In the genomic region with DNA sequence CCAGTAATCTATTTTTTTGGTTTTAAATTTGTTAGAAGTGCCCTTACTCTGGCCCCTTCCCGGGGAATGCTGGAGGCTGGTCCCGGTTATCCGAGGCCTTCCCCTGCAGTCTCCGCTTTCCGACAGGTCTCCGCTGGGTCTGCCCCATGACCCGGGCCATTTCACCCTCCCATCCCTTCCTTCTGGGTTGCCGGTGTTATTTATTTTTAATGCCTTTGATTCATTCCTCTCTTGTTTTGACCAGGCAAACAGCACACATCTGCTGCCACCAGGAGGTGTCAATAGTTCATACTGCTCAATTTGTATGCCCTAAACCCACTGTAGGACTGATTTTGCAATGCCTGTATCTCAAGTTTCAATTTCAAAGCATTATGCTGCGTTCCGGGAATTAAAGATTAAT, we compare ENCODE assay signal across 10 cellular contexts.
DNase-seq lines count a peak whose midpoint lies in the region; ATAC-seq and TF ChIP-seq lines count a peak whose summit lies in the region.
"Had no signal": no experiment of that assay in that cellular context is flagged by ENCODE, and none has a peak within 500 bp of the region (broad histone marks: within the 10 kb centered on the region; RNA-seq: fewer than 3 reads in every experiment).

No MANE protein-coding gene starts in this region.

- peak overlapping the region in 1 of 5 experiments; percentile 2 for H3K4me3 Mint-ChIP-seq in brain
- H3K4me3 Mint-ChIP-seq in stimulated activated effector memory CD8-positive, alpha-beta T cell treated with anti-CD3 and anti-CD28 coated beads, Interleukin-12 subunit alpha, Interleukin-12 subunit beta, amount 100 ng/mL, for 72 hours, result no peak overlapping the region

- H3K27ac Mint-ChIP-seq in brain, result peak overlapping the region in 1 of 5 experiments; percentile 47
- H3K27ac Mint-ChIP-seq in stimulated activated effector memory CD8-positive, alpha-beta T cell treated with anti-CD3 and anti-CD28 coated beads, Interleukin-12 subunit alpha, Interleukin-12 subunit beta, amount 100 ng/mL, for 72 hours, result no peak overlapping the region

- DNase-seq in DMS153 (lab: John Stamatoyannopoulos, UW) (peak; percentile 16), myocyte (ENCODE audit: low read depth) (peak; percentile 60)
- no peak for DNase-seq in activated T-cell treated with anti-CD3 and anti-CD28 coated beads, Interleukin-2, amount 50 U/mL, for 48 hours
- no peak for DNase-seq in activated CD4-positive, alpha-beta T cell treated with anti-CD3 and anti-CD28 coated beads, Interleukin-2, amount 50 U/mL, for 4 hours
- no peak for DNase-seq in stimulated activated effector memory CD8-positive, alpha-beta T cell treated with anti-CD3 and anti-CD28 coated beads, Interleukin-12 subunit alpha, Interleukin-12 subunit beta, amount 100 ng/mL, for 72 hours (ENCODE audit: low spot score in 2 of 2)
- DNase-seq: SIG-M5, small intestine had no signal

- H3K9me3 Mint-ChIP-seq in brain, result peaks cover 0 to 2% (median 0%) of the 10 kb centered on the region in 5 experiments
- H3K9me3 Mint-ChIP-seq in stimulated activated effector memory CD8-positive, alpha-beta T cell treated with anti-CD3 and anti-CD28 coated beads, Interleukin-12 subunit alpha, Interleukin-12 subunit beta, amount 100 ng/mL, for 72 hours, result peaks cover 3% of the 10 kb centered on the region

- no peak for ATAC-seq in GM18505 (IDR thresholded peaks at IDR 0.05; ENCODE audit: unreplicated experiment)
- ATAC-seq in stimulated activated effector memory CD8-positive, alpha-beta T cell treated with anti-CD3 and anti-CD28 coated beads, Interleukin-12 subunit alpha, Interleukin-12 subunit beta, amount 100 ng/mL, for 72 hours, result no peak

- TF ChIP-seq CTCF in LNCAP (IDR thresholded peaks at IDR 0.05) (peak; percentile 59), brain (conservative IDR thresholded peaks at IDR 0.05) (peak; percentile 24 to 54)

- no peaks in the 10 kb centered on the region for H3K36me3 Mint-ChIP-seq in brain
- no peaks in the 10 kb centered on the region for H3K36me3 Mint-ChIP-seq in stimulated activated effector memory CD8-positive, alpha-beta T cell treated with anti-CD3 and anti-CD28 coated beads, Interleukin-12 subunit alpha, Interleukin-12 subunit beta, amount 100 ng/mL, for 72 hours

- peaks cover 13% of the 10 kb centered on the region for H3K27me3 Mint-ChIP-seq in brain

- no peak for TF ChIP-seq POLR2A in GM18505 (IDR thresholded peaks at IDR 0.05; ENCODE audit: borderline replicate concordance, extremely low read depth, insufficient read depth, insufficient read length)

- H3K4me1 Mint-ChIP-seq in brain, result peaks cover 13% of the 10 kb centered on the region
- no peaks in the 10 kb centered on the region for H3K4me1 Mint-ChIP-seq in stimulated activated effector memory CD8-positive, alpha-beta T cell treated with anti-CD3 and anti-CD28 coated beads, Interleukin-12 subunit alpha, Interleukin-12 subunit beta, amount 100 ng/mL, for 72 hours

Comparison
In these comparisons a context has a peak if more than half of its experiments do, and no peak if none do; other contexts are left out.
1. DNase-seq: peak in DMS153 (single experiment) and myocyte (single experiment); none in activated T-cell treated with anti-CD3 and anti-CD28 coated beads, Interleukin-2, amount 50 U/mL, for 48 hours (0 of 2), activated CD4-positive, alpha-beta T cell treated with anti-CD3 and anti-CD28 coated beads, Interleukin-2, amount 50 U/mL, for 4 hours (0 of 2) and stimulated activated effector memory CD8-positive, alpha-beta T cell treated with anti-CD3 and anti-CD28 coated beads, Interleukin-12 subunit alpha, Interleukin-12 subunit beta, amount 100 ng/mL, for 72 hours (0 of 2).